In genomic region chr3:20930034-20930433, GRCh38 we compare ENCODE assay signal across 10 cellular contexts.
DNase-seq lines count a peak whose midpoint lies in the region; ATAC-seq and TF ChIP-seq lines count a peak whose summit lies in the region.
"Had no signal": no experiment of that assay in that cellular context is flagged by ENCODE, and none has a peak within 500 bp of the region (broad histone marks: within the 10 kb centered on the region; RNA-seq: fewer than 3 reads in every experiment).

No MANE protein-coding gene starts in this region.

- H3K27ac ChIP-seq in heart right ventricle (no peak overlapping the region), fibroblast of lung (ENCODE audit: insufficient read depth, low read length) (no peak overlapping the region), upper lobe of right lung (no peak overlapping the region)

- no peak overlapping the region for H3K4me2 ChIP-seq in fibroblast of lung (ENCODE audit: extremely low read depth, insufficient read depth, low read length)

- H3K27me3 ChIP-seq in heart right ventricle (no peaks in the 10 kb centered on the region), fibroblast of lung (ENCODE audit: control insufficient read depth, insufficient read depth, low read length) (no peaks in the 10 kb centered on the region), upper lobe of right lung (no peaks in the 10 kb centered on the region)

- ATAC-seq in heart right ventricle (no peak), left ventricle myocardium superior (no peak), upper lobe of right lung (no peak)

- intact Hi-C loops in heart right ventricle (cut with DNase I) (loop anchor here in 2 of 10 donors (5.0 to 10.0 kb wide), 3 partner anchors 415 to 588 kb away; no protein-coding TSS in a partner anchor), left ventricle myocardium superior (cut with micrococcal nuclease) (loop anchor here (5.0 kb wide), 1 partner anchor 413 kb away; no protein-coding TSS in a partner anchor), upper lobe of right lung (cut with DNase I) (no loop called here)

- H3K4me3 ChIP-seq in heart right ventricle, result no peak overlapping the region
- H3K4me3 ChIP-seq in fibroblast of lung (replicated peaks in 1 of 4; ENCODE audit: control extremely low read depth in 1 of 4, insufficient read depth in 1 of 4, low read depth in 3 of 4, low read length in 4 of 4), result no peak overlapping the region
- no peak overlapping the region for H3K4me3 ChIP-seq in upper lobe of right lung

- TF ChIP-seq CTCF in heart right ventricle (IDR thresholded peaks at IDR 0.05), result peak in 8 of 9 donors; percentile 8 to 52 (median 34)
- TF ChIP-seq CTCF in fibroblast of lung (conservative IDR thresholded peaks at IDR 0.05 in 1 of 2, IDR thresholded peaks at IDR 0.05 in 1 of 2; ENCODE audit: low read depth in 1 of 2, low read length in 2 of 2), result peak in 1 of 2 donors; percentile 40
- peak; percentile 29 for TF ChIP-seq CTCF in upper lobe of right lung (IDR thresholded peaks at IDR 0.05)
- no peak for TF ChIP-seq CTCF in GM20000 (IDR thresholded peaks at IDR 0.05; ENCODE audit: extremely low read depth, missing control alignments)

- H3K79me2 ChIP-seq in fibroblast of lung (ENCODE audit: control insufficient read depth, insufficient read depth, low read length), result no peaks in the 10 kb centered on the region

- H3K9me3 ChIP-seq in heart right ventricle (peaks cover 0 to 11% (median 0%) of the 10 kb centered on the region in 11 donors), fibroblast of lung (ENCODE audit: control insufficient read depth, insufficient read depth, low read depth, low read length) (no peaks in the 10 kb centered on the region), upper lobe of right lung (no peaks in the 10 kb centered on the region)

- DNase-seq in heart right ventricle (no peak), left ventricle myocardium superior (no peak), NCI-H774 (lab: John Stamatoyannopoulos, UW) (peak; percentile 34), fibroblast of lung (ENCODE audit: low read depth in 2 of 2) (peak; percentile 5 to 15), upper lobe of right lung (no peak), GM20000 (ENCODE audit: low spot score) (no peak), UCSD-AML1 (lab: John Stamatoyannopoulos, UW; ENCODE audit: unreplicated experiment) (no peak), NCI-H1930 (lab: John Stamatoyannopoulos, UW) (no peak)
- DNase-seq: DMS153, NCI-H187 had no signal

- no peaks in the 10 kb centered on the region for H4K20me1 ChIP-seq in fibroblast of lung (ENCODE audit: control insufficient read depth, extremely low read depth, insufficient read depth, low read length)

- no peak overlapping the region for H2AFZ ChIP-seq in fibroblast of lung (ENCODE audit: low read length)

- H3K36me3 ChIP-seq in heart right ventricle (no peaks in the 10 kb centered on the region), fibroblast of lung (ENCODE audit: control insufficient read depth, insufficient read depth, low read length) (no peaks in the 10 kb centered on the region), upper lobe of right lung (no peaks in the 10 kb centered on the region)

- H3K4me1 ChIP-seq in heart right ventricle (no peaks in the 10 kb centered on the region), fibroblast of lung (ENCODE audit: control insufficient read depth, extremely low read depth, insufficient read depth, low read length) (no peaks in the 10 kb centered on the region), upper lobe of right lung (no peaks in the 10 kb centered on the region)

- WGBS in heart right ventricle, 2 donors, result 18 to 21% methylated on average over 3 of the region's 3 CpGs

- H3K9ac ChIP-seq in fibroblast of lung (ENCODE audit: insufficient read depth, low read length), result no peak overlapping the region

Comparison
In these comparisons a context has a peak if more than half of its experiments do, and no peak if none do; other contexts are left out.
1. DNase-seq: peak in NCI-H774 (single experiment) and fibroblast of lung (2 of 2); none in heart right ventricle (0 of 2), left ventricle myocardium superior (single experiment), upper lobe of right lung (single experiment), GM20000 (single experiment), UCSD-AML1 (single experiment) and NCI-H1930 (0 of 2).